Comparison of ENCODE assay signal across 8 cellular contexts in genomic region chr11:32173435-32173834, GRCh38.
DNase-seq lines count a peak whose midpoint lies in the region; ATAC-seq and TF ChIP-seq lines count a peak whose summit lies in the region.

No MANE protein-coding gene starts in this region.

- peak; percentile 71 for ATAC-seq in GM19372 (IDR thresholded peaks at IDR 0.05; ENCODE audit: low read depth, unreplicated experiment)
- ATAC-seq in GM21360 (IDR thresholded peaks at IDR 0.05; ENCODE audit: unreplicated experiment), result no peak

- peak; percentile 35 for DNase-seq in COLO829 (ENCODE audit: low spot score)
- DNase-seq in LoVo (ENCODE audit: low spot score), result peak; percentile 22
- DNase-seq in T1000 (lab: John Stamatoyannopoulos, UW), result peak; percentile 38
- peak; percentile 60 for DNase-seq in fibroblast of gingiva (ENCODE audit: low read depth)
- peak; percentile 78 for DNase-seq in myocyte (ENCODE audit: low read depth)
- DNase-seq in uterus, result peak; percentile 28 to 32

- H3K36me3 ChIP-seq in uterus, result no peaks in the 10 kb centered on the region

- intact Hi-C loops in uterus (cut with DNase I; ENCODE audit: low total_unique reads), result no loop called here

- H3K4me1 ChIP-seq in uterus, result no peaks in the 10 kb centered on the region

- peak; percentile 36 to 51 (median 50) for TF ChIP-seq CTCF in uterus (IDR thresholded peaks at IDR 0.05)

- H3K9me3 ChIP-seq in uterus, result no peaks in the 10 kb centered on the region

- peak overlapping the region in 1 of 2 donors; percentile 1 for H3K4me3 ChIP-seq in uterus

- TF ChIP-seq POLR2A in uterus (IDR thresholded peaks at IDR 0.05), result no peak

- H3K27me3 ChIP-seq in uterus, result no peaks in the 10 kb centered on the region

- H3K27ac ChIP-seq in uterus, result no peak overlapping the region

Comparison
In these comparisons a context has a peak if more than half of its experiments do, and no peak if none do; other contexts are left out.
1. DNase-seq: peak in every context shown above with its lines; median percentile 78 in myocyte; 60 in fibroblast of gingiva; 38 in T1000; 35 in COLO829; 30 in uterus; 22 in LoVo.